7 cellular contexts compared by ENCODE assay signal in the genomic region with DNA sequence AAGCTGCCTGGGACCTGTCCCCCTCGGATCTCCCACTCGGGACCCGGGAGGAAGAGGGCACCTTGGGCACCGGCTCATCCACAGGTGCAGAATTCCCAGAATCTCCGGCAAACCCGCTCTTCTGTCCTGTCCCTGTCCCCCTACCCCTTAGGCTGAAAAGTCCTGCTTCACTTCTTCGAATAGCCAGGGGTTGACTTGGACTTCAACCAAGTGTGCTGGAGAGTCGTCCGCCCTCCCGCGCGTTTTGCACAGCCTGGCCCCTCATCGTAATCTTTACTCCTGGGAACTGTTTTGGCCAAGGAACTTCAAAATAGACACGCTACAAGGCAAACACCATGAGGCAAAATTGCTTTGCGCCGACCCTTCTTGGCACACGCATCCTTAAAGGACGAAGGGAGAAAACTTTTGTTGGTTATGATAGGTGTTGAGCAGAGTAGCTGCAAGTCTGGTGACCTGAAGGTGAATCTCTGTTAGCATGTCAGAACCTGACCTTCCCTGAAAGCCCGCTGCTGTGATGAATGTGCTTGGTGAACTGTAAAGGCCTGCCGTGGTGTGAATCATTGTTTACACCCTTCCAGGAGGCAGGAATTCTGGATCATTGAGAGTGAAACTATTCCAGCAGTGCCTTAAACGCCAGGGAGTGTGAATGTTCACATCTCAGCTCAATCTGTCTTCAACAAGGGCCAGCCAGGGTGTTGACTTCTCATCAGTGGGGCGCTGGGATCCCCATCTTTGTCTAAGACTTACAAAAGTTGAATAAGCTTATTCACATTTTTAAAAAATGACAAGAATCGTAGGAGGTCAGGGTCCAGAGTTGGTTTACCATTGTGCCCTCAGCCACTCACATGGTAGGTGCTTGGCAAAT. TPM values are rescaled to one million over a fixed set of nuclear protein-coding genes. Genes with fewer than 3 reads are reported as not detected.
DNase-seq lines count a peak whose midpoint lies in the region; ATAC-seq and TF ChIP-seq lines count a peak whose summit lies in the region.

No MANE protein-coding gene starts in this region.

- H3K9me3 ChIP-seq in mesodermal cell (ENCODE audit: control insufficient read depth, low read length): peaks cover 17% of the 10 kb centered on the region

- DNase-seq in G401 (ENCODE audit: low spot score) (peak; percentile 51), NCI-H1105 (lab: John Stamatoyannopoulos, UW) (peak; percentile 40), cardiac fibroblast (ENCODE audit: low read depth in 2 of 2) (peak; percentile 1 to 2), NCI-H1436 treated with DMSO at 0.1 percent for 48 hours (lab: John Stamatoyannopoulos, UW) (no peak), SW 1271 (lab: John Stamatoyannopoulos, UW) (no peak)

- WGBS in mesodermal cell (ENCODE audit: insufficient coverage in 2 of 2), 2 experiments: 47 to 51% methylated on average over 18 to 21 of the region's 23 CpGs

- no peak for TF ChIP-seq CTCF in cardiac fibroblast (IDR thresholded peaks at IDR 0.05; ENCODE audit: low read depth, low read length)

- H3K4me3 ChIP-seq in cardiac fibroblast (replicated peaks in 1 of 2; ENCODE audit: low read depth in 2 of 2, low read length in 2 of 2) (no peak overlapping the region), mesodermal cell (ENCODE audit: extremely low read depth, insufficient read depth, low read length, poor library complexity, severe bottlenecking) (peak overlapping the region; percentile 39)

- no peaks in the 10 kb centered on the region for H3K36me3 ChIP-seq in mesodermal cell (ENCODE audit: control insufficient read depth, insufficient read depth, low read length)

- H3K27ac ChIP-seq in mesodermal cell (ENCODE audit: low read depth, low read length, severe bottlenecking): no peak overlapping the region

- in situ Hi-C loops in G401 (cut with HindIII; ENCODE audit: low sequenced_read_pairs): no loop called here

- peaks cover 11% of the 10 kb centered on the region for H3K4me1 ChIP-seq in mesodermal cell (ENCODE audit: control insufficient read depth, insufficient read depth, low read length, poor library complexity, severe bottlenecking)

- no peak for ATAC-seq in GM19463 (IDR thresholded peaks at IDR 0.05; ENCODE audit: unreplicated experiment)

RNA-seq across cellular contexts. Expression of gene RAPGEF5, which starts 0.6 kb away (rescaled TPM):
- 3.4 and 3.6 TPM in 2 replicates for total RNA-seq in G401 (2014; rRNA removed; shearing (Covaris generic))
- polyA plus RNA-seq in mesodermal cell (2013, experiment 1 of 2): 7.4 TPM
- 4.7 TPM for polyA plus RNA-seq in mesodermal cell (2013, experiment 2 of 2)

Comparison
In these comparisons a context has a peak if more than half of its experiments do, and no peak if none do; other contexts are left out.
1. DNase-seq: peak in G401 (single experiment), NCI-H1105 (single experiment) and cardiac fibroblast (2 of 2); none in NCI-H1436 treated with DMSO at 0.1 percent for 48 hours (single experiment) and SW 1271 (0 of 2).